Comparison of ENCODE assay signal across 11 cellular contexts in genomic region chr16:11665071-11665491, GRCh38. TPM values are rescaled to one million over a fixed set of nuclear protein-coding genes. Genes with fewer than 3 reads are reported as not detected.
DNase-seq lines count a peak whose midpoint lies in the region; ATAC-seq and TF ChIP-seq lines count a peak whose summit lies in the region.
"Had no signal": no experiment of that assay in that cellular context is flagged by ENCODE, and none has a peak within 500 bp of the region (broad histone marks: within the 10 kb centered on the region; RNA-seq: fewer than 3 reads in every experiment).

No MANE protein-coding gene starts in this region.

- H3K4me3 ChIP-seq in Karpas-422 (ENCODE audit: low read length): peak overlapping the region; percentile 37; the same call in 1 of the 2 replicates
- H3K4me3 ChIP-seq in mesodermal cell (ENCODE audit: extremely low read depth, insufficient read depth, low read length, poor library complexity, severe bottlenecking): no peak overlapping the region
- H3K4me3 ChIP-seq in suprapubic skin: no peak overlapping the region
- H3K4me3 ChIP-seq: tibial nerve had no signal

- no peaks in the 10 kb centered on the region for H3K9me2 ChIP-seq in Karpas-422 (replicated peaks; ENCODE audit: insufficient read depth, low read length)

- peaks cover 37% of the 10 kb centered on the region for H3K4me1 Mint-ChIP-seq in activated T-helper 1 cell treated with anti-CD3 and anti-CD28 coated beads, Interleukin-12 subunit alpha, Interleukin-12 subunit beta, Interleukin-2, Interleukin-4 antibody, amounts not matched to agents 30 ng/mL and 10 ng/mL and 1 ng/mL, durations not matched to agents 14 hours and 24 hours and 36 hours (ENCODE audit: low read depth)

- H3K4me3 Mint-ChIP-seq in activated T-helper 1 cell treated with anti-CD3 and anti-CD28 coated beads, Interleukin-12 subunit alpha, Interleukin-12 subunit beta, Interleukin-2, Interleukin-4 antibody, amounts not matched to agents 30 ng/mL and 10 ng/mL and 1 ng/mL, durations not matched to agents 14 hours and 24 hours and 36 hours: peak overlapping the region; percentile 62

- peaks cover 4% of the 10 kb centered on the region for H3K27me3 Mint-ChIP-seq in activated T-helper 1 cell treated with anti-CD3 and anti-CD28 coated beads, Interleukin-12 subunit alpha, Interleukin-12 subunit beta, Interleukin-2, Interleukin-4 antibody, amounts not matched to agents 30 ng/mL and 10 ng/mL and 1 ng/mL, durations not matched to agents 14 hours and 24 hours and 36 hours (ENCODE audit: insufficient read depth)

- peaks cover 32% of the 10 kb centered on the region for H3K4me1 ChIP-seq in Karpas-422 (ENCODE audit: low read length)
- peaks cover 18% of the 10 kb centered on the region for H3K4me1 ChIP-seq in mesodermal cell (ENCODE audit: control insufficient read depth, insufficient read depth, low read length, poor library complexity, severe bottlenecking)
- H3K4me1 ChIP-seq in suprapubic skin: peaks cover 23% of the 10 kb centered on the region

- H2AFZ ChIP-seq in Karpas-422 (ENCODE audit: low read length): peak overlapping the region; percentile 19; the same call in 1 of the 2 replicates

- WGBS in mesodermal cell (ENCODE audit: insufficient coverage in 2 of 2), 2 experiments: 41 to 60% methylated on average over 2 to 10 of the region's 11 CpGs
- WGBS in suprapubic skin: 78% methylated on average over 6 of the region's 11 CpGs

- intact Hi-C loops in activated T-helper 1 cell treated with anti-CD3 and anti-CD28 coated beads, Interleukin-12 subunit alpha, Interleukin-12 subunit beta, Interleukin-2, Interleukin-4 antibody, amounts not matched to agents 30 ng/mL and 10 ng/mL and 1 ng/mL, durations not matched to agents 14 hours and 24 hours and 36 hours (cut with micrococcal nuclease): no loop called here

- peak overlapping the region; percentile 45 for H3K27ac Mint-ChIP-seq in activated T-helper 1 cell treated with anti-CD3 and anti-CD28 coated beads, Interleukin-12 subunit alpha, Interleukin-12 subunit beta, Interleukin-2, Interleukin-4 antibody, amounts not matched to agents 30 ng/mL and 10 ng/mL and 1 ng/mL, durations not matched to agents 14 hours and 24 hours and 36 hours

- no peaks in the 10 kb centered on the region for H3K79me2 ChIP-seq in Karpas-422 (ENCODE audit: low read length)

- no peak for TF ChIP-seq EP300 in suprapubic skin (IDR thresholded peaks at IDR 0.05)

- H3K36me3 ChIP-seq in Karpas-422 (ENCODE audit: insufficient read depth, low read length): no peaks in the 10 kb centered on the region
- H3K36me3 ChIP-seq in mesodermal cell (ENCODE audit: control insufficient read depth, insufficient read depth, low read length): no peaks in the 10 kb centered on the region
- no peaks in the 10 kb centered on the region for H3K36me3 ChIP-seq in suprapubic skin
- H3K36me3 ChIP-seq: neutrophil, tibial nerve had no signal

- H3K27me3 ChIP-seq in Karpas-422 (ENCODE audit: low read length) (no peaks in the 10 kb centered on the region), suprapubic skin (no peaks in the 10 kb centered on the region)
- H3K27me3 ChIP-seq: tibial nerve had no signal

- peaks cover 4% of the 10 kb centered on the region for H3K36me3 Mint-ChIP-seq in activated T-helper 1 cell treated with anti-CD3 and anti-CD28 coated beads, Interleukin-12 subunit alpha, Interleukin-12 subunit beta, Interleukin-2, Interleukin-4 antibody, amounts not matched to agents 30 ng/mL and 10 ng/mL and 1 ng/mL, durations not matched to agents 14 hours and 24 hours and 36 hours (ENCODE audit: low read depth)

- H3K4me2 ChIP-seq in Karpas-422 (ENCODE audit: low read depth, low read length, poor library complexity, severe bottlenecking): peak overlapping the region; percentile 59

- H4K20me1 ChIP-seq in Karpas-422 (ENCODE audit: insufficient read depth, low read depth, low read length): peaks cover 6% of the 10 kb centered on the region; the same call in 1 of the 2 replicates

- ATAC-seq in HG03039 (IDR thresholded peaks at IDR 0.05; ENCODE audit: unreplicated experiment): no peak

- no peaks in the 10 kb centered on the region for H3K9me3 ChIP-seq in Karpas-422 (ENCODE audit: low read length)
- H3K9me3 ChIP-seq in mesodermal cell (ENCODE audit: control insufficient read depth, low read length): no peaks in the 10 kb centered on the region
- no peaks in the 10 kb centered on the region for H3K9me3 ChIP-seq in suprapubic skin
- H3K9me3 ChIP-seq: neutrophil, tibial nerve had no signal

- no peaks in the 10 kb centered on the region for H3K9me3 Mint-ChIP-seq in activated T-helper 1 cell treated with anti-CD3 and anti-CD28 coated beads, Interleukin-12 subunit alpha, Interleukin-12 subunit beta, Interleukin-2, Interleukin-4 antibody, amounts not matched to agents 30 ng/mL and 10 ng/mL and 1 ng/mL, durations not matched to agents 14 hours and 24 hours and 36 hours

- H3K27ac ChIP-seq in Karpas-422 (ENCODE audit: low read length) (no peak overlapping the region), mesodermal cell (ENCODE audit: low read depth, low read length, severe bottlenecking) (peak overlapping the region; percentile 13), suprapubic skin (no peak overlapping the region)
- H3K27ac ChIP-seq: neutrophil had no signal

- no peak for TF ChIP-seq CTCF in suprapubic skin (IDR thresholded peaks at IDR 0.05)

- no peak for TF ChIP-seq POLR2A in suprapubic skin (IDR thresholded peaks at IDR 0.05)

- peak overlapping the region; percentile 46 for H3K9ac ChIP-seq in Karpas-422 (ENCODE audit: low read length)

- peak; percentile 11 to 41 for DNase-seq in NCI-H2081 (lab: John Stamatoyannopoulos, UW)
- no peak for DNase-seq in NCI-H2081 treated with DMSO at 0.1 percent for 48 hours (lab: John Stamatoyannopoulos, UW)
- DNase-seq in Karpas-422: no peak
- DNase-seq in activated T-helper 1 cell treated with anti-CD3 and anti-CD28 coated beads, Interleukin-12 subunit alpha, Interleukin-12 subunit beta, Interleukin-2, Interleukin-4 antibody, amounts not matched to agents 30 ng/mL and 10 ng/mL and 1 ng/mL, durations not matched to agents 14 hours and 24 hours and 36 hours (ENCODE audit: low spot score): no peak
- DNase-seq in suprapubic skin (ENCODE audit: low spot score in 2 of 2): no peak
- no peak for DNase-seq in NCI-H2029 (lab: John Stamatoyannopoulos, UW)
- DNase-seq: NCI-H510A had no signal

RNA-seq across cellular contexts. Expression of gene SNN, which starts 3.2 kb away (rescaled TPM):
- total RNA-seq in Karpas-422 (2014; rRNA removed; shearing (Covaris generic); ENCODE audit: low replicate concordance): 27.4 and 34.2 TPM in 2 replicates
- 7.3 and 7.9 TPM in 2 replicates for total RNA-seq in activated T-helper 1 cell treated with anti-CD3 and anti-CD28 coated beads, Interleukin-12 subunit alpha, Interleukin-12 subunit beta, Interleukin-2, Interleukin-4 antibody, amounts not matched to agents 30 ng/mL and 10 ng/mL and 1 ng/mL, durations not matched to agents 14 hours and 24 hours and 36 hours
- polyA plus RNA-seq in mesodermal cell (2013, experiment 1 of 2): 33.8 TPM
- 25.9 TPM for polyA plus RNA-seq in mesodermal cell (2013, experiment 2 of 2)
- 10 to 100 TPM; 17.0 to 32.7 (median 24.6) TPM for total RNA-seq in suprapubic skin

Comparison
In these comparisons a context has a peak if more than half of its experiments do, and no peak if none do; other contexts are left out.
1. DNase-seq: peak in NCI-H2081 (2 of 2); none in NCI-H2081 treated with DMSO at 0.1 percent for 48 hours (single experiment), Karpas-422 (single experiment), activated T-helper 1 cell treated with anti-CD3 and anti-CD28 coated beads, Interleukin-12 subunit alpha, Interleukin-12 subunit beta, Interleukin-2, Interleukin-4 antibody, amounts not matched to agents 30 ng/mL and 10 ng/mL and 1 ng/mL, durations not matched to agents 14 hours and 24 hours and 36 hours (single experiment), suprapubic skin (0 of 2) and NCI-H2029 (single experiment).